8 cellular contexts compared by ENCODE assay signal in the genomic region with DNA sequence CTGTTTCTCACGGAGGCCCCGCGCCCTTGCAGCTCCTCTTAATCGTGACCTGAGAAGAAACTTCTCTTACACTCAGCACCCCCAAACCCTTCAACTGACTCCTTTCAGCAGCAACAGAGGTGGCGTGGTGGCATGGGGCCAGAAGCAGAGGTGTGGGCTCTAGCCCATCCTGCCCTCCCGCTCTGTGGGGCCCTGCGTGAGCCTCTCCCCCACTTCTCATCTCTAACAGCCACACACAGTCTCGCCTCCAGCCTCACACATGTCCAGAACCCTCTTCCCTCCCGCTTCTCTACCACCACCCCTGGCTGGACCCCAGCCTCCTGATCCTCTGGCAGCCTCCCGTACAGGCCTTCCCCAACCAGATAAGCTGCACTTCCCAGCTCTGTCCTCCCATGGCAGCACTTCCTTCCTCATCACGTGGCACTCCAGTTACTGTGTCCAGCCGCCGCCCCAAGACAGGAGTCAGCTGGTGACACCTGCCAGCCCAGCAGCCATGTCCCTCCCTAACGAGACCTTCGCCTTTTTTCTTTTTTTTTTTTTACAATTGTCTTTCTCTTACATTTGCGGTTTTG. TPM values are rescaled to one million over a fixed set of nuclear protein-coding genes. Genes with fewer than 3 reads are reported as not detected.
DNase-seq lines count a peak whose midpoint lies in the region; ATAC-seq and TF ChIP-seq lines count a peak whose summit lies in the region.

No MANE protein-coding gene starts in this region.

- no peak for TF ChIP-seq POLR2A in thyroid gland (IDR thresholded peaks at IDR 0.05)

- peak overlapping the region; percentile 66 to 74 for H3K4me3 Mint-ChIP-seq in activated T-cell treated with anti-CD3 and anti-CD28 coated beads, Interleukin-2, amount 50 U/mL, for 72 hours

- peak overlapping the region; percentile 90 for H3K27ac Mint-ChIP-seq in activated T-cell treated with anti-CD3 and anti-CD28 coated beads, Interleukin-2, amount 50 U/mL, for 72 hours

- intact Hi-C loops in thyroid gland (cut with DNase I) = loop anchor here (5.0 kb wide), 1 partner anchor 224 kb away; no protein-coding TSS in a partner anchor

- ATAC-seq in GM19351 (IDR thresholded peaks at IDR 0.05; ENCODE audit: unreplicated experiment) (peak; percentile 16), HG03354 (IDR thresholded peaks at IDR 0.05; ENCODE audit: poor library complexity, severe bottlenecking, unreplicated experiment) (peak; percentile 17), left lobe of liver (peak; percentile 26), GM21529 (IDR thresholded peaks at IDR 0.05; ENCODE audit: unreplicated experiment) (no peak)
- peak; percentile 5 to 12 for ATAC-seq in activated T-cell treated with anti-CD3 and anti-CD28 coated beads, Interleukin-2, amount 50 U/mL, for 72 hours (replicated peaks in 1 of 2)

- H3K36me3 ChIP-seq in thyroid gland (peaks cover 0 to 6% of the 10 kb centered on the region in 2 donors), GM23248 (ENCODE audit: low read depth) (0 out of 2 replicates have a peak, but pooled peaks cover 3% of the 10 kb centered on the region)

- H3K79me2 ChIP-seq in GM23248 (ENCODE audit: insufficient read depth) = 0 out of 2 replicates have a peak, but pooled peaks cover 6% of the 10 kb centered on the region

- H2AFZ ChIP-seq in GM23248 = no peak overlapping the region

- no peaks in the 10 kb centered on the region for H3K27me3 Mint-ChIP-seq in activated T-cell treated with anti-CD3 and anti-CD28 coated beads, Interleukin-2, amount 50 U/mL, for 72 hours (ENCODE audit: low read depth)

- TF ChIP-seq CTCF in thyroid gland (IDR thresholded peaks at IDR 0.05) = no peak

- H3F3A ChIP-seq in GM23248 (ENCODE audit: insufficient read depth) = peaks cover 49% of the 10 kb centered on the region

- H3K9me2 ChIP-seq in GM23248 (ENCODE audit: insufficient read depth) = no peaks in the 10 kb centered on the region

- no peaks in the 10 kb centered on the region for H3K9me3 Mint-ChIP-seq in activated T-cell treated with anti-CD3 and anti-CD28 coated beads, Interleukin-2, amount 50 U/mL, for 72 hours

- in situ Hi-C loops in GM23248 (cut with MboI) = loop anchor here (10.0 kb wide), 1 partner anchor 217 kb away; no protein-coding TSS in a partner anchor

- H3K36me3 Mint-ChIP-seq in activated T-cell treated with anti-CD3 and anti-CD28 coated beads, Interleukin-2, amount 50 U/mL, for 72 hours (ENCODE audit: insufficient read depth in 2 of 2) = peaks cover 0 to 10% of the 10 kb centered on the region in 2 donors

- 68 to 82% methylated on average over 16 of the region's 16 CpGs for WGBS in thyroid gland, 2 donors
- WGBS in GM23248 (ENCODE audit: low coverage in 1 of 2, low lambda C conversion rate in 2 of 2, missing lambda C conversion rate in 2 of 2), 2 experiments = 90 to 94% methylated on average over 15 to 16 of the region's 16 CpGs

- H3K4me3 ChIP-seq in thyroid gland (replicated peaks in 1 of 3) (no peak overlapping the region), GM23248 (no peak overlapping the region)

- H3K4me1 ChIP-seq in thyroid gland (peaks cover 10 to 51% of the 10 kb centered on the region in 2 donors), GM23248 (ENCODE audit: insufficient read depth) (peaks cover 46% of the 10 kb centered on the region)

- H3K27ac ChIP-seq in thyroid gland (peak overlapping the region in 2 of 3 donors; percentile 54 to 68), GM23248 (no peak overlapping the region)

- no peaks in the 10 kb centered on the region for H4K20me1 ChIP-seq in GM23248 (ENCODE audit: insufficient read depth)

- no peak overlapping the region for H3K9ac ChIP-seq in GM23248

- no peak overlapping the region for H3K4me2 ChIP-seq in GM23248 (ENCODE audit: unreplicated experiment)

- peaks cover 84% of the 10 kb centered on the region for H3K4me1 Mint-ChIP-seq in activated T-cell treated with anti-CD3 and anti-CD28 coated beads, Interleukin-2, amount 50 U/mL, for 72 hours (ENCODE audit: low read depth)

- H3K27me3 ChIP-seq in thyroid gland (no peaks in the 10 kb centered on the region), GM23248 (replicated peaks; ENCODE audit: insufficient read depth) (no peaks in the 10 kb centered on the region)

- DNase-seq in activated T-cell treated with anti-CD3 and anti-CD28 coated beads, Interleukin-2, amount 50 U/mL, for 72 hours = peak; percentile 66 to 67
- peak; percentile 55 for DNase-seq in left lobe of liver (ENCODE audit: low spot score)
- DNase-seq in thyroid gland = no peak
- no peak for DNase-seq in central memory CD4-positive, alpha-beta T cell
- no peak for DNase-seq in GM23248

- H3K9me3 ChIP-seq in thyroid gland = no peaks in the 10 kb centered on the region
- no peaks in the 10 kb centered on the region for H3K9me3 ChIP-seq in GM23248 (ENCODE audit: low read depth)

RNA-seq across cellular contexts. Expression of a gene that starts 30.5 kb away (rescaled TPM):
- 100 to 1,000 TPM; 119 to 165 TPM for total RNA-seq in activated T-cell treated with anti-CD3 and anti-CD28 coated beads, Interleukin-2, amount 50 U/mL, for 72 hours
- total RNA-seq in left lobe of liver (27.9 TPM), thyroid gland (10 to 100 TPM; 40.5 to 52.6 (median 48.8) TPM)
- total RNA-seq in GM23248 (2014; rRNA removed; shearing (Covaris generic)) = 45.3 and 69.3 TPM in 2 replicates
- polyA plus RNA-seq in GM23248 (2016; fragmentation: Nextera tagmentation; extraction: Ambion mirVana) = 99.3 and 107 TPM in 2 replicates

RNA-seq across cellular contexts. Expression of a gene that starts 34.8 kb away (rescaled TPM):
- total RNA-seq in activated T-cell treated with anti-CD3 and anti-CD28 coated beads, Interleukin-2, amount 50 U/mL, for 72 hours = 10 to 100 TPM; 12.8 to 16.2 TPM
- total RNA-seq in left lobe of liver (73.7 TPM), thyroid gland (10 to 100 TPM in 1 of 4 donors, 1 to 10 TPM in 3; 5.6 to 14.9 (median 9.6) TPM)
- 1.8 and 2.5 TPM in 2 replicates for total RNA-seq in GM23248 (2014; rRNA removed; shearing (Covaris generic))
- polyA plus RNA-seq in GM23248 (2016; fragmentation: Nextera tagmentation; extraction: Ambion mirVana) = 2.2 and 3.5 TPM in 2 replicates

Comparison
In these comparisons a context has a peak if more than half of its experiments do, and no peak if none do; other contexts are left out.
1. DNase-seq: peak in activated T-cell treated with anti-CD3 and anti-CD28 coated beads, Interleukin-2, amount 50 U/mL, for 72 hours (2 of 2) and left lobe of liver (single experiment); none in thyroid gland (0 of 2), central memory CD4-positive, alpha-beta T cell (single experiment) and GM23248 (single experiment).